In genomic region chr16:57684626-57685358, GRCh38 we compare ENCODE assay signal across 22 cellular contexts. TPM values are rescaled to one million over a fixed set of nuclear protein-coding genes. Genes with fewer than 3 reads are reported as not detected.
DNase-seq lines count a peak whose midpoint lies in the region; ATAC-seq and TF ChIP-seq lines count a peak whose summit lies in the region.
"Had no signal": no experiment of that assay in that cellular context is flagged by ENCODE, and none has a peak within 500 bp of the region (broad histone marks: within the 10 kb centered on the region; RNA-seq: fewer than 3 reads in every experiment).

No MANE protein-coding gene starts in this region.

- no peaks in the 10 kb centered on the region for H3K9me3 Mint-ChIP-seq in activated naive CD8-positive, alpha-beta T cell treated with anti-CD3 and anti-CD28 coated beads, Interleukin-2, amount 10 ng/mL, durations not matched to agents 7 days and 5 days
- no peaks in the 10 kb centered on the region for H3K9me3 Mint-ChIP-seq in activated naive CD8-positive, alpha-beta T cell treated with anti-CD3 and anti-CD28 coated beads for 36 hours
- H3K9me3 Mint-ChIP-seq in dendritic cell treated with granulocyte-macrophage colony-stimulating factor and Interleukin-4, amounts not matched to agents 40 ng/mL and 50 ng/mL, for 4 days, result no peaks in the 10 kb centered on the region
- H3K9me3 Mint-ChIP-seq: CD8-positive, alpha-beta memory T cell; GM23338 had no signal

- no peaks in the 10 kb centered on the region for H3K27me3 ChIP-seq in neutrophil

- peaks cover 97% of the 10 kb centered on the region for H3K36me3 ChIP-seq in neutrophil

- no peaks in the 10 kb centered on the region for H3K36me3 Mint-ChIP-seq in activated naive CD8-positive, alpha-beta T cell treated with anti-CD3 and anti-CD28 coated beads, Interleukin-2, amount 10 ng/mL, durations not matched to agents 7 days and 5 days
- H3K36me3 Mint-ChIP-seq in activated naive CD8-positive, alpha-beta T cell treated with anti-CD3 and anti-CD28 coated beads for 36 hours, result no peaks in the 10 kb centered on the region
- H3K36me3 Mint-ChIP-seq in dendritic cell treated with granulocyte-macrophage colony-stimulating factor and Interleukin-4, amounts not matched to agents 40 ng/mL and 50 ng/mL, for 4 days (ENCODE audit: low read depth), result no peaks in the 10 kb centered on the region
- H3K36me3 Mint-ChIP-seq: CD4-positive, CD25-positive, alpha-beta regulatory T cell; CD8-positive, alpha-beta memory T cell had no signal

- H3K4me3 ChIP-seq in neutrophil (ENCODE audit: low read depth in 1 of 2, low read length in 1 of 2), result no peak overlapping the region
- H3K4me3 ChIP-seq: GM12878, GM23338 had no signal

- no peaks in the 10 kb centered on the region for H3K27me3 Mint-ChIP-seq in activated naive CD8-positive, alpha-beta T cell treated with anti-CD3 and anti-CD28 coated beads, Interleukin-2, amount 10 ng/mL, durations not matched to agents 7 days and 5 days
- no peaks in the 10 kb centered on the region for H3K27me3 Mint-ChIP-seq in activated naive CD8-positive, alpha-beta T cell treated with anti-CD3 and anti-CD28 coated beads for 36 hours
- H3K27me3 Mint-ChIP-seq in dendritic cell treated with granulocyte-macrophage colony-stimulating factor and Interleukin-4, amounts not matched to agents 40 ng/mL and 50 ng/mL, for 4 days, result peaks cover 16% of the 10 kb centered on the region
- H3K27me3 Mint-ChIP-seq: CD4-positive, CD25-positive, alpha-beta regulatory T cell; CD8-positive, alpha-beta memory T cell had no signal

- H3K4me1 ChIP-seq in neutrophil (ENCODE audit: control insufficient read depth in 1 of 2, insufficient read depth in 1 of 2, low read depth in 1 of 2, low read length in 1 of 2), result peaks cover 58 to 64% of the 10 kb centered on the region in 2 experiments

- peak; percentile 26 for DNase-seq in activated naive CD8-positive, alpha-beta T cell treated with anti-CD3 and anti-CD28 coated beads, Interleukin-2, amount 10 ng/mL, durations not matched to agents 7 days and 5 days
- no peak for DNase-seq in activated naive CD8-positive, alpha-beta T cell treated with anti-CD3 and anti-CD28 coated beads for 36 hours
- DNase-seq in ureter (ENCODE audit: low spot score), result no peak
- no peak for DNase-seq in stimulated activated CD4-positive, alpha-beta T cell treated with anti-CD3 and anti-CD28 coated beads, Interleukin-2, amount 100 ng/mL, for 48 hours
- DNase-seq: 8988T; C1 segment of cervical spinal cord; CD4-positive, CD25-positive, alpha-beta regulatory T cell; CD8-positive, alpha-beta memory T cell; COR-L47; DMS 273 treated with DMSO at 0.1 percent for 48 hours; DMS53; DND-41; EL; HCEC 1CT had no signal

- no peak overlapping the region for H3K4me3 Mint-ChIP-seq in activated naive CD8-positive, alpha-beta T cell treated with anti-CD3 and anti-CD28 coated beads, Interleukin-2, amount 10 ng/mL, durations not matched to agents 7 days and 5 days
- no peak overlapping the region for H3K4me3 Mint-ChIP-seq in activated naive CD8-positive, alpha-beta T cell treated with anti-CD3 and anti-CD28 coated beads for 36 hours
- no peak overlapping the region for H3K4me3 Mint-ChIP-seq in dendritic cell treated with granulocyte-macrophage colony-stimulating factor and Interleukin-4, amounts not matched to agents 40 ng/mL and 50 ng/mL, for 4 days
- H3K4me3 Mint-ChIP-seq: CD4-positive, CD25-positive, alpha-beta regulatory T cell; CD8-positive, alpha-beta memory T cell; GM23338 had no signal

- no peak for ATAC-seq in activated naive CD8-positive, alpha-beta T cell treated with anti-CD3 and anti-CD28 coated beads, Interleukin-2, amount 10 ng/mL, durations not matched to agents 7 days and 5 days (ENCODE audit: low read depth)
- ATAC-seq in GM21786 (IDR thresholded peaks at IDR 0.05; ENCODE audit: unreplicated experiment), result no peak
- ATAC-seq: GM12878, GM23338 had no signal

- H3K27ac Mint-ChIP-seq in activated naive CD8-positive, alpha-beta T cell treated with anti-CD3 and anti-CD28 coated beads, Interleukin-2, amount 10 ng/mL, durations not matched to agents 7 days and 5 days, result no peak overlapping the region
- no peak overlapping the region for H3K27ac Mint-ChIP-seq in activated naive CD8-positive, alpha-beta T cell treated with anti-CD3 and anti-CD28 coated beads for 36 hours
- H3K27ac Mint-ChIP-seq in dendritic cell treated with granulocyte-macrophage colony-stimulating factor and Interleukin-4, amounts not matched to agents 40 ng/mL and 50 ng/mL, for 4 days, result peak overlapping the region; percentile 49
- H3K27ac Mint-ChIP-seq: GM23338 had no signal

- H3K27ac ChIP-seq in neutrophil, result peak overlapping the region; percentile 96

- H3K4me1 Mint-ChIP-seq in activated naive CD8-positive, alpha-beta T cell treated with anti-CD3 and anti-CD28 coated beads, Interleukin-2, amount 10 ng/mL, durations not matched to agents 7 days and 5 days, result peaks cover 20% of the 10 kb centered on the region
- peaks cover 8% of the 10 kb centered on the region for H3K4me1 Mint-ChIP-seq in activated naive CD8-positive, alpha-beta T cell treated with anti-CD3 and anti-CD28 coated beads for 36 hours
- H3K4me1 Mint-ChIP-seq in dendritic cell treated with granulocyte-macrophage colony-stimulating factor and Interleukin-4, amounts not matched to agents 40 ng/mL and 50 ng/mL, for 4 days (ENCODE audit: low read depth), result peaks cover 42% of the 10 kb centered on the region

- POLR2A ChIA-PET in activated naive CD8-positive, alpha-beta T cell treated with anti-CD3 and anti-CD28 coated beads, Interleukin-2, amount 10 ng/mL, durations not matched to agents 7 days and 5 days (lab: Charles Lee), result no interaction called here

- intact Hi-C loops in dendritic cell treated with granulocyte-macrophage colony-stimulating factor and Interleukin-4, amounts not matched to agents 40 ng/mL and 50 ng/mL, for 4 days (cut with micrococcal nuclease), result no loop called here

- H3K9me3 ChIP-seq in neutrophil, result no peaks in the 10 kb centered on the region

- TF ChIP-seq CTCF in neutrophil (IDR thresholded peaks at IDR 0.05), result no peak

RNA-seq across cellular contexts. Expression of gene DRC7, which starts 9.8 kb away (rescaled TPM):
- total RNA-seq in activated naive CD8-positive, alpha-beta T cell treated with anti-CD3 and anti-CD28 coated beads, Interleukin-2, amount 10 ng/mL, durations not matched to agents 7 days and 5 days, result under 1 TPM in 1 of 2 experiments, not detected in 1; 0.17 TPM
- not detected for total RNA-seq in activated naive CD8-positive, alpha-beta T cell treated with anti-CD3 and anti-CD28 coated beads for 36 hours
- total RNA-seq in ureter, result 0.49 TPM
- total RNA-seq: A673; CD4-positive, CD25-positive, alpha-beta regulatory T cell; CD8-positive, alpha-beta memory T cell; G401; GM23338; HT-29 had no signal

RNA-seq across cellular contexts. Expression of gene ADGRG3, which starts 16.7 kb away (rescaled TPM):
- total RNA-seq in activated naive CD8-positive, alpha-beta T cell treated with anti-CD3 and anti-CD28 coated beads, Interleukin-2, amount 10 ng/mL, durations not matched to agents 7 days and 5 days, result not detected
- not detected for total RNA-seq in activated naive CD8-positive, alpha-beta T cell treated with anti-CD3 and anti-CD28 coated beads for 36 hours
- total RNA-seq in ureter, result 2.2 TPM
- total RNA-seq: A673; CD8-positive, alpha-beta memory T cell; G401; GM12878; GM23338; HT-29 had no signal

RNA-seq across cellular contexts. Expression of gene KATNB1, which starts 50.8 kb away (rescaled TPM):
- 10 to 100 TPM; 31.1 to 31.4 TPM for total RNA-seq in activated naive CD8-positive, alpha-beta T cell treated with anti-CD3 and anti-CD28 coated beads, Interleukin-2, amount 10 ng/mL, durations not matched to agents 7 days and 5 days
- total RNA-seq in activated naive CD8-positive, alpha-beta T cell treated with anti-CD3 and anti-CD28 coated beads for 36 hours, result 10 to 100 TPM; 51.2 to 55.5 TPM
- 19.0 TPM for total RNA-seq in ureter

RNA-seq across cellular contexts. Expression of gene ADGRG1, which starts 56.4 kb away (rescaled TPM):
- total RNA-seq in activated naive CD8-positive, alpha-beta T cell treated with anti-CD3 and anti-CD28 coated beads, Interleukin-2, amount 10 ng/mL, durations not matched to agents 7 days and 5 days, result 1 to 10 TPM; 4.3 to 5.6 TPM
- total RNA-seq in activated naive CD8-positive, alpha-beta T cell treated with anti-CD3 and anti-CD28 coated beads for 36 hours, result 1 to 10 TPM; 2.8 to 3.0 TPM
- 201 TPM for total RNA-seq in ureter
